In the genomic region with DNA sequence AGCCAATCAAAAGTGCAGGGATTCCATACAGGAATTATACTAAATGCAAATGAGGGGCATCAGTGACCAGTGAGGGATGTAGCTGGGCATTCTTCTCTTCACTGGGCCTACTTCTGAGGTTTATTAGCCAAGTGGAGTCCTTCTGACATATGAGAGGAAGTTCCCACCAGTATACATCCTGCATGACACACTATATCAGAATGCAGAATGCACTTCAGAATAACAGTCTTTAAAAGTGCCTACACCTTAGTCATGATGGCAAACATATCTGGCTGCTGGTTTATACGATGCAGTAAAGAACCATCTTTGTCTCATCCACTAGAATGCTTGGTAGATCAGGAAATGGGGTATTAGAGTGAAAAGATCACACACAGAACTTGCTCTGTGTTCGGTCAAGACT, we compare ENCODE assay signal across 11 cellular contexts.
DNase-seq lines count a peak whose midpoint lies in the region; FAIRE-seq and TF ChIP-seq lines count a peak whose summit lies in the region.
"Had no signal": no experiment of that assay in that cellular context is flagged by ENCODE, and none has a peak within 500 bp of the region (broad histone marks: within the 10 kb centered on the region; RNA-seq: fewer than 3 reads in every experiment).

No MANE protein-coding gene starts in this region.

- peak overlapping the region; percentile 34 for H3K4me2 ChIP-seq in GM23248 (ENCODE audit: unreplicated experiment)

- H3F3A ChIP-seq in GM23248 (ENCODE audit: insufficient read depth): 0 out of 2 replicates have a peak, but pooled peaks cover 6% of the 10 kb centered on the region

- H3K4me3 ChIP-seq in GM23248 (no peak overlapping the region), SJSA1 (no peak overlapping the region), fibroblast of pulmonary artery (replicated peaks; ENCODE audit: low read depth, low read length) (no peak overlapping the region)
- H3K4me3 ChIP-seq: Peyer's patch had no signal

- H3K27me3 ChIP-seq in GM23248 (replicated peaks; ENCODE audit: insufficient read depth) (no peaks in the 10 kb centered on the region), SJSA1 (replicated peaks) (no peaks in the 10 kb centered on the region)
- H3K27me3 ChIP-seq: Peyer's patch had no signal

- 48% methylated on average over 2 of the region's 2 CpGs for WGBS in GM23248 (ENCODE audit: low coverage in 1 of 2, low lambda C conversion rate in 2 of 2, missing lambda C conversion rate in 2 of 2), 2 experiments

- H4K20me1 ChIP-seq in GM23248 (ENCODE audit: insufficient read depth): no peaks in the 10 kb centered on the region

- TF ChIP-seq CTCF in fibroblast of pulmonary artery (IDR thresholded peaks at IDR 0.05; ENCODE audit: low read length, missing control alignments): no peak

- H3K9me3 ChIP-seq in GM23248 (ENCODE audit: low read depth) (no peaks in the 10 kb centered on the region), SJSA1 (replicated peaks) (no peaks in the 10 kb centered on the region)
- H3K9me3 ChIP-seq: Peyer's patch had no signal

- H3K36me3 ChIP-seq in GM23248 (ENCODE audit: low read depth) (no peaks in the 10 kb centered on the region), SJSA1 (no peaks in the 10 kb centered on the region)
- H3K36me3 ChIP-seq: Peyer's patch had no signal

- DNase-seq in GM23248 (peak; percentile 75), SJSA1 (ENCODE audit: low read depth in 1 of 2, low spot score in 2 of 2) (peak; percentile 40 to 59), fibroblast of pulmonary artery (ENCODE audit: low read depth) (peak; percentile 73), urothelium cell line (ENCODE audit: low spot score) (peak; percentile 28), NCI-H748 treated with DMSO at 0.1 percent for 48 hours (lab: John Stamatoyannopoulos, UW) (no peak), activated gamma-delta T cell (lab: John Stamatoyannopoulos, UW) (no peak)
- no peak for DNase-seq in activated CD4-positive, alpha-beta T cell treated with anti-CD3 and anti-CD28 coated beads, Interleukin-2, amount 50 U/mL, for 4 hours
- DNase-seq: DMS79 treated with DMSO at 0.1 percent for 48 hours, hippocampal formation, Peyer's patch, posterior cingulate gyrus had no signal

- no peak for FAIRE-seq in urothelium cell line (lab: Jason Lieb, UNC)

- in situ Hi-C loops in GM23248 (cut with MboI): no loop called here

- peak overlapping the region; percentile 38 for H3K27ac ChIP-seq in GM23248
- peak overlapping the region; percentile 92 for H3K27ac ChIP-seq in SJSA1
- H3K27ac ChIP-seq: Peyer's patch had no signal

- H3K79me2 ChIP-seq in GM23248 (ENCODE audit: insufficient read depth): no peaks in the 10 kb centered on the region

- peaks cover 12% of the 10 kb centered on the region for H3K4me1 ChIP-seq in GM23248 (ENCODE audit: insufficient read depth)
- H3K4me1 ChIP-seq in SJSA1 (replicated peaks): peaks cover 38% of the 10 kb centered on the region
- H3K4me1 ChIP-seq: Peyer's patch had no signal

- peak overlapping the region; percentile 75 for H2AFZ ChIP-seq in GM23248

- H3K9ac ChIP-seq in GM23248: no peak overlapping the region

- H3K9me2 ChIP-seq in GM23248 (ENCODE audit: insufficient read depth): no peaks in the 10 kb centered on the region

Comparison
In these comparisons a context has a peak if more than half of its experiments do, and no peak if none do; other contexts are left out.
1. DNase-seq: peak in GM23248 (single experiment), SJSA1 (2 of 2), fibroblast of pulmonary artery (single experiment) and urothelium cell line (single experiment); none in NCI-H748 treated with DMSO at 0.1 percent for 48 hours (single experiment), activated CD4-positive, alpha-beta T cell treated with anti-CD3 and anti-CD28 coated beads, Interleukin-2, amount 50 U/mL, for 4 hours (0 of 2) and activated gamma-delta T cell (single experiment).